ENCODE assay signal across 24 cellular contexts in genomic region chr17:57887161-57887560, GRCh38.
"Had no signal": no experiment of that assay in that cellular context is flagged by ENCODE, and none has a peak within 500 bp of the region (broad histone marks: within the 10 kb centered on the region; RNA-seq: fewer than 3 reads in every experiment).

No MANE protein-coding gene starts in this region.

- ATAC-seq: activated CD4-positive, alpha-beta T cell treated with anti-CD3 and anti-CD28 coated beads for 36 hours; activated CD8-positive, alpha-beta memory T cell treated with anti-CD3 and anti-CD28 coated beads, Interleukin-2, amount 10 ng/mL, durations not matched to agents 7 days and 5 days; activated CD8-positive, alpha-beta T cell treated with anti-CD3 and anti-CD28 coated beads, Interleukin-2, amount 10 ng/mL, durations not matched to agents 7 days and 5 days; activated naive CD4-positive, alpha-beta T cell treated with anti-CD3 and anti-CD28 coated beads, Interleukin-2, amount 50 U/mL, for 72 hours; esophagus mucosa; foreskin keratinocyte; left lung; lower lobe of right lung; natural killer cell; sciatic nerve; stimulated activated naive B cell treated with anti-CD40 and anti-IgM and Interleukin-4, amounts not matched to agents 10 μg/mL and 1 μg/mL and 100 μg/mL, for 72 hours had no signal

- H3K4me3 ChIP-seq: left lung, lower lobe of right lung, stomach, uterus had no signal

- H3K36me3 ChIP-seq: uterus had no signal

- H3K27ac ChIP-seq: foreskin keratinocyte, left lung, lower lobe of right lung had no signal

- DNase-seq: activated CD4-positive, alpha-beta T cell treated with anti-CD3 and anti-CD28 coated beads for 36 hours; activated CD4-positive, CD25-positive, alpha-beta regulatory T cell; activated CD8-positive, alpha-beta memory T cell treated with anti-CD3 and anti-CD28 coated beads, Interleukin-2, amount 10 ng/mL, durations not matched to agents 7 days and 5 days; activated CD8-positive, alpha-beta T cell treated with anti-CD3 and anti-CD28 coated beads, Interleukin-2, amount 10 ng/mL, durations not matched to agents 7 days and 5 days; activated T-cell treated with anti-CD3 and anti-CD28 coated beads, Interleukin-2, amount 50 U/mL, for 48 hours; endodermal cell; foreskin keratinocyte; glutamatergic neuron; lower lobe of right lung; mesendoderm; natural killer cell; retina; stimulated activated CD4-positive, alpha-beta T cell treated with anti-CD3 and anti-CD28 coated beads, Interleukin-15, amount 100 ng/mL, for 24 hours; stimulated activated CD4-positive, alpha-beta T cell treated with anti-CD3 and anti-CD28 coated beads, Interleukin-2, amount 100 ng/mL, for 24 hours; stimulated activated naive B cell treated with anti-CD40 and anti-IgM and Interleukin-4, amounts not matched to agents 10 μg/mL and 1 μg/mL and 100 μg/mL, for 72 hours; stomach; trophoblast cell; uterus had no signal

- H3K9me3 ChIP-seq: left lung, lower lobe of right lung, stomach, uterus had no signal

- FAIRE-seq: bronchial epithelial cell, islet of Langerhans had no signal

- H3K27me3 ChIP-seq: foreskin keratinocyte, left lung, stomach, uterus had no signal
